Comparison of ENCODE assay signal across 14 cellular contexts in the genomic region with DNA sequence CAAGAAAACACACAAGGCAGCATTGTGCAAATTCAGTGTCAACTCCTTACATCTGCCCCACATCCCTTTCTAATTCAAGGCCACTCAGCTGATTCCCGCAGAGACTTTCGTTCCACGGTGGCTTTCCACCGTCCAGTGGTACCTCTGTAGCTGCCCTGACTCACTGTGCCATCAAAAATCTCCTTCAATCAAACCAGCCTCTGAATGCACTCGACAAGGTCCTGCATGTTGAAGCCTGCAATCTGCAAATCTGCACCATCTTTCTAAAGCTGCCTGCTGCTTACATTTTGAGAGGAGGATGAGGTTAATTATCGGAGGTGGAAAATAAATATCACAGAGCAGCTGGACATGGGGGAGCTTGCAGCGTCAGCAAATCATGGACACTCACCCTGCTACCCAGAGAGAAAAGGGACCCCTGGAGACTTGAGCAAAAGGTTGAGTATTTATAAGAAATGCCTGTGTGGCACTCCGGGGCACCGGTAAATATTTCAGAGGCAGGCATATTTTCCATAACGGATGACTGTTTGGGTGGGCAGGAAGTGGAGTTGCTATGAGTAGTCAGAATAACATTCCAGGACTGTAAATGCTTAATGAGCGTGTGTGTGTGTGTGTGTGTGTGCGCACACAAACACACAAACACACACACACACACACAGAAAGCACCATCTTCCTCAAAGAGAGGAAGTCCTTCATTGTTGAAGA.
DNase-seq lines count a peak whose midpoint lies in the region; FAIRE-seq and TF ChIP-seq lines count a peak whose summit lies in the region.
"Had no signal": no experiment of that assay in that cellular context is flagged by ENCODE, and none has a peak within 500 bp of the region (broad histone marks: within the 10 kb centered on the region; RNA-seq: fewer than 3 reads in every experiment).

No MANE protein-coding gene starts in this region.

- no peaks in the 10 kb centered on the region for H3K36me3 Mint-ChIP-seq in activated naive CD4-positive, alpha-beta T cell treated with anti-CD3 and anti-CD28 coated beads for 36 hours (ENCODE audit: low read depth)
- H3K36me3 Mint-ChIP-seq: activated naive CD8-positive, alpha-beta T cell treated with anti-CD3 and anti-CD28 coated beads, Interleukin-2, amount 10 ng/mL, durations not matched to agents 7 days and 5 days had no signal

- peak; percentile 88 for DNase-seq in A172 (ENCODE audit: low spot score)
- DNase-seq in HTR-8/SVneo (ENCODE audit: insufficient read length, low spot score) = peak; percentile 39
- DNase-seq in astrocyte of the spinal cord (ENCODE audit: low read depth, low spot score) = peak; percentile 88
- peak; percentile 90 for DNase-seq in kidney tubule cell (ENCODE audit: low spot score)
- DNase-seq in superior temporal gyrus (ENCODE audit: extremely low spot score) = no peak
- DNase-seq in activated naive CD4-positive, alpha-beta T cell treated with anti-CD3 and anti-CD28 coated beads for 36 hours = no peak
- no peak for DNase-seq in stimulated activated CD4-positive, alpha-beta T cell treated with anti-CD3 and anti-CD28 coated beads, Interleukin-4, amount 100 ng/mL, for 1 hour
- DNase-seq in activated CD8-positive, alpha-beta memory T cell treated with anti-CD3 and anti-CD28 coated beads, Interleukin-2, amount 50 U/mL, for 4 hours = no peak
- DNase-seq: activated naive CD8-positive, alpha-beta T cell treated with anti-CD3 and anti-CD28 coated beads, Interleukin-2, amount 10 ng/mL, durations not matched to agents 7 days and 5 days; heart right ventricle; NCI-H510A; pancreas had no signal

- CTCF ChIA-PET in activated naive CD4-positive, alpha-beta T cell treated with anti-CD3 and anti-CD28 coated beads for 36 hours (lab: Charles Lee) = no interaction called here

- no peak for TF ChIP-seq CTCF in astrocyte of the spinal cord (IDR thresholded peaks at IDR 0.05; ENCODE audit: low read depth, low read length)

- H3K27me3 Mint-ChIP-seq in activated naive CD4-positive, alpha-beta T cell treated with anti-CD3 and anti-CD28 coated beads for 36 hours (ENCODE audit: low read depth) = no peaks in the 10 kb centered on the region
- H3K27me3 Mint-ChIP-seq: activated naive CD8-positive, alpha-beta T cell treated with anti-CD3 and anti-CD28 coated beads, Interleukin-2, amount 10 ng/mL, durations not matched to agents 7 days and 5 days; B cell had no signal

- H3K4me3 ChIP-seq in astrocyte of the spinal cord (ENCODE audit: low read depth, low read length) = no peak overlapping the region
- H3K4me3 ChIP-seq: pancreas had no signal

- H3K27ac Mint-ChIP-seq in activated naive CD4-positive, alpha-beta T cell treated with anti-CD3 and anti-CD28 coated beads for 36 hours = no peak overlapping the region
- H3K27ac Mint-ChIP-seq: activated naive CD8-positive, alpha-beta T cell treated with anti-CD3 and anti-CD28 coated beads, Interleukin-2, amount 10 ng/mL, durations not matched to agents 7 days and 5 days; B cell; WTC11 had no signal

- intact Hi-C loops in activated naive CD4-positive, alpha-beta T cell treated with anti-CD3 and anti-CD28 coated beads for 36 hours (cut with micrococcal nuclease) = no loop called here

- FAIRE-seq in HTR-8/SVneo (lab: Jason Lieb, UNC) = peak; percentile 89
- FAIRE-seq: pancreas had no signal

- in situ Hi-C loops in astrocyte of the spinal cord (cut with HindIII; ENCODE audit: low sequenced_read_pairs) = no loop called here

- H3K4me1 Mint-ChIP-seq in activated naive CD4-positive, alpha-beta T cell treated with anti-CD3 and anti-CD28 coated beads for 36 hours (ENCODE audit: low read depth) = no peaks in the 10 kb centered on the region
- H3K4me1 Mint-ChIP-seq: activated naive CD8-positive, alpha-beta T cell treated with anti-CD3 and anti-CD28 coated beads, Interleukin-2, amount 10 ng/mL, durations not matched to agents 7 days and 5 days; B cell; WTC11 had no signal

- H3K4me3 Mint-ChIP-seq in activated naive CD4-positive, alpha-beta T cell treated with anti-CD3 and anti-CD28 coated beads for 36 hours = no peak overlapping the region
- H3K4me3 Mint-ChIP-seq: activated naive CD8-positive, alpha-beta T cell treated with anti-CD3 and anti-CD28 coated beads, Interleukin-2, amount 10 ng/mL, durations not matched to agents 7 days and 5 days; B cell; WTC11 had no signal

- no peaks in the 10 kb centered on the region for H3K9me3 Mint-ChIP-seq in activated naive CD4-positive, alpha-beta T cell treated with anti-CD3 and anti-CD28 coated beads for 36 hours
- H3K9me3 Mint-ChIP-seq: activated naive CD8-positive, alpha-beta T cell treated with anti-CD3 and anti-CD28 coated beads, Interleukin-2, amount 10 ng/mL, durations not matched to agents 7 days and 5 days had no signal

Comparison
In these comparisons a context has a peak if more than half of its experiments do, and no peak if none do; other contexts are left out.
1. DNase-seq: peak in A172 (single experiment), HTR-8/SVneo (single experiment), astrocyte of the spinal cord (single experiment) and kidney tubule cell (single experiment); none in superior temporal gyrus (single experiment), activated naive CD4-positive, alpha-beta T cell treated with anti-CD3 and anti-CD28 coated beads for 36 hours (single experiment), stimulated activated CD4-positive, alpha-beta T cell treated with anti-CD3 and anti-CD28 coated beads, Interleukin-4, amount 100 ng/mL, for 1 hour (single experiment) and activated CD8-positive, alpha-beta memory T cell treated with anti-CD3 and anti-CD28 coated beads, Interleukin-2, amount 50 U/mL, for 4 hours (single experiment).